Comparison of ENCODE assay signal across 1 cellular context in the genomic region with DNA sequence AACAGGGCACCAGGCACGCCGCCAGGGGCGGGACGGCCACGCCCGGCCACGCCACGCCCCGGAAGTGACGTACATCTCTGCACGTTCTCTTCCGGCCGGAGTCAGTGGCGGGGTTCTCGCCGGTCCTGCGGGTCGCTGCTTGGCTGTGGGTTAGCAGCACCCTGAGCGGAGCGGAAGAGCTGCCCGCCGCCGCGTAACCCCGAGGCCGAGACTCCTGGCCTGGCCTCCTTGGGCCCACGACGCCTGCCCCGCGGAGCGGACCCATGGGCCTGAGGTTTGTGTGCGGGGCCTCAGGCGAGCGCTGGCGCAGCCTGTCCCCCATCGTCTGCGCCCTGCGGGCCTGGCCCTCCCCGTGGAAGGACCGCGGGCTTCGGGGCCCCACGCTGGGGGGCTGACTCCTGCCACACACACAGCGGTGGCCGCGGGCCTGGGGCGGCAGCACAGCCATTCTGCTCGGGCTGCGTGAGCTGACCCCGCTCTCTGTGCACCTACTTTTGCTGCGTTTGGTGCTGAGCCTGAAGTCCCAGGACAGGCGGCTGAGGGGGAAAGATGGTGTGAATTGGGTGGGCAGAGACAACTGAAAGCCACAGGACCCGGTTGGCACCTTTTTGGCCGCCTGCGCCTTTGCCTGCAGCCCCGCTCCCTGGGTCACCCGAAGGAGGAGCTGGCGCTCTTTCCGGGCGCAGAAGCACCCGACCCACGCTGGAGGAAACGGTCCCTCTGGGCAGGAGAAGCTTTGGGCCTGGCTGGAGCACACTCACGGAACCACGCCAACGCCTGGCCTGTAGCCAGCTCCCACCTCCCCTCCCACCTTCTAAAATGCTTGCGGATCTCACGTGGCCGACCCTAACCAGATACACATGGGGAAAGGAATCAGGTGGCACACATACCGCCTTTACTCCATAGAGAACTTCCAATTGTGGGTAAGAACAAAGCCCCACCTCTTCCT.
TF ChIP-seq lines count a peak whose summit lies in the region.

No MANE protein-coding gene starts in this region.

TF ChIP-seq in HepG2, 621 proteins besides CTCF, POLR2A, EP300 and RAD21 (continued from another document and continues in another):
- TF ChIP-seq AGO2 (optimal IDR thresholded peaks at IDR 0.05; ENCODE audit: low read depth, low read length) (peak; percentile 93), PAF1 (CRISPR knock-in tag; IDR thresholded peaks at IDR 0.05) (no peak), ZIK1 (CRISPR knock-in tag; IDR thresholded peaks at IDR 0.05; ENCODE audit: borderline replicate concordance, low read depth) (0 out of 2 replicates have a peak, but pooled peaks have one; percentile 32), REL (CRISPR knock-in tag; conservative IDR thresholded peaks at IDR 0.05) (no peak), MIER3 (CRISPR knock-in tag; IDR thresholded peaks at IDR 0.05; ENCODE audit: borderline replicate concordance) (no peak), PAWR (CRISPR knock-in tag; IDR thresholded peaks at IDR 0.05; ENCODE audit: borderline replicate concordance) (no peak), ZNF710 (CRISPR knock-in tag; IDR thresholded peaks at IDR 0.05; ENCODE audit: borderline replicate concordance) (no peak), ZNF333 (CRISPR knock-in tag; IDR thresholded peaks at IDR 0.05; ENCODE audit: borderline replicate concordance) (no peak; the same call in 1 of the 2 replicates), IKZF1 (IDR thresholded peaks at IDR 0.05) (no peak), SNRNP70 (IDR thresholded peaks at IDR 0.05; ENCODE audit: low read depth, low read length) (no peak), GMEB2 (CRISPR knock-in tag; IDR thresholded peaks at IDR 0.05; ENCODE audit: low read depth) (0 out of 2 replicates have a peak, but pooled peaks have one; percentile 28), CEBPG (CRISPR knock-in tag; IDR thresholded peaks at IDR 0.05) (no peak), ZNF484 (CRISPR knock-in tag; IDR thresholded peaks at IDR 0.05; ENCODE audit: borderline replicate concordance, low read depth) (no peak), ZMAT3 (CRISPR knock-in tag; conservative IDR thresholded peaks at IDR 0.05) (peak; percentile 69; the same call in 1 of the 2 replicates), ISX (CRISPR knock-in tag; conservative IDR thresholded peaks at IDR 0.05) (0 out of 2 replicates have a peak, but pooled peaks have one; percentile 55), FOXP4 (CRISPR knock-in tag; IDR thresholded peaks at IDR 0.05) (no peak), NR3C1 (CRISPR knock-in tag; IDR thresholded peaks at IDR 0.05) (no peak), ZNF775 (CRISPR knock-in tag; IDR thresholded peaks at IDR 0.05; ENCODE audit: borderline replicate concordance) (no peak), NPAS2 (CRISPR knock-in tag; IDR thresholded peaks at IDR 0.05; ENCODE audit: borderline replicate concordance) (no peak), FIP1L1 (IDR thresholded peaks at IDR 0.05; ENCODE audit: borderline replicate concordance, insufficient read depth, low read depth, low read length) (no peak), ZNF281 (CRISPR knock-in tag; IDR thresholded peaks at IDR 0.05; ENCODE audit: borderline replicate concordance) (no peak), ZNF337 (CRISPR knock-in tag; IDR thresholded peaks at IDR 0.05; ENCODE audit: borderline replicate concordance, low read depth) (no peak), JUNB (CRISPR knock-in tag; IDR thresholded peaks at IDR 0.05; ENCODE audit: borderline replicate concordance) (no peak), TEAD2 (CRISPR knock-in tag; IDR thresholded peaks at IDR 0.05) (no peak), ZNF383 (CRISPR knock-in tag; IDR thresholded peaks at IDR 0.05; ENCODE audit: borderline replicate concordance) (no peak), PCBP2 (optimal IDR thresholded peaks at IDR 0.05; ENCODE audit: low read depth, low read length, poor library complexity, severe bottlenecking) (no peak), BCL6 (CRISPR knock-in tag; IDR thresholded peaks at IDR 0.05) (no peak), THYN1 (CRISPR knock-in tag; IDR thresholded peaks at IDR 0.05; ENCODE audit: borderline replicate concordance, low read depth) (no peak), AKNA (CRISPR knock-in tag; IDR thresholded peaks at IDR 0.05; ENCODE audit: borderline replicate concordance) (no peak), BRD4 (CRISPR knock-in tag; IDR thresholded peaks at IDR 0.05) (no peak; the same call in 1 of the 2 replicates)
- TF ChIP-seq, protein P1, sequence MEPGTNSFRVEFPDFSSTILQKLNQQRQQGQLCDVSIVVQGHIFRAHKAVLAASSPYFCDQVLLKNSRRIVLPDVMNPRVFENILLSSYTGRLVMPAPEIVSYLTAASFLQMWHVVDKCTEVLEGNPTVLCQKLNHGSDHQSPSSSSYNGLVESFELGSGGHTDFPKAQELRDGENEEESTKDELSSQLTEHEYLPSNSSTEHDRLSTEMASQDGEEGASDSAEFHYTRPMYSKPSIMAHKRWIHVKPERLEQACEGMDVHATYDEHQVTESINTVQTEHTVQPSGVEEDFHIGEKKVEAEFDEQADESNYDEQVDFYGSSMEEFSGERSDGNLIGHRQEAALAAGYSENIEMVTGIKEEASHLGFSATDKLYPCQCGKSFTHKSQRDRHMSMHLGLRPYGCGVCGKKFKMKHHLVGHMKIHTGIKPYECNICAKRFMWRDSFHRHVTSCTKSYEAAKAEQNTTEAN (CRISPR knock-in tag; conservative IDR thresholded peaks at IDR 0.05), result no peak
- TF ChIP-seq, protein P2, sequence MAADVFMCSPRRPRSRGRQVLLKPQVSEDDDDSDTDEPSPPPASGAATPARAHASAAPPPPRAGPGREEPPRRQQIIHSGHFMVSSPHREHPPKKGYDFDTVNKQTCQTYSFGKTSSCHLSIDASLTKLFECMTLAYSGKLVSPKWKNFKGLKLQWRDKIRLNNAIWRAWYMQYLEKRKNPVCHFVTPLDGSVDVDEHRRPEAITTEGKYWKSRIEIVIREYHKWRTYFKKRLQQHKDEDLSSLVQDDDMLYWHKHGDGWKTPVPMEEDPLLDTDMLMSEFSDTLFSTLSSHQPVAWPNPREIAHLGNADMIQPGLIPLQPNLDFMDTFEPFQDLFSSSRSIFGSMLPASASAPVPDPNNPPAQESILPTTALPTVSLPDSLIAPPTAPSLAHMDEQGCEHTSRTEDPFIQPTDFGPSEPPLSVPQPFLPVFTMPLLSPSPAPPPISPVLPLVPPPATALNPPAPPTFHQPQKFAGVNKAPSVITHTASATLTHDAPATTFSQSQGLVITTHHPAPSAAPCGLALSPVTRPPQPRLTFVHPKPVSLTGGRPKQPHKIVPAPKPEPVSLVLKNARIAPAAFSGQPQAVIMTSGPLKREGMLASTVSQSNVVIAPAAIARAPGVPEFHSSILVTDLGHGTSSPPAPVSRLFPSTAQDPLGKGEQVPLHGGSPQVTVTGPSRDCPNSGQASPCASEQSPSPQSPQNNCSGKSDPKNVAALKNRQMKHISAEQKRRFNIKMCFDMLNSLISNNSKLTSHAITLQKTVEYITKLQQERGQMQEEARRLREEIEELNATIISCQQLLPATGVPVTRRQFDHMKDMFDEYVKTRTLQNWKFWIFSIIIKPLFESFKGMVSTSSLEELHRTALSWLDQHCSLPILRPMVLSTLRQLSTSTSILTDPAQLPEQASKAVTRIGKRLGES (CRISPR knock-in tag; IDR thresholded peaks at IDR 0.05; ENCODE audit: borderline replicate concordance), result no peak
- TF ChIP-seq, protein P3, sequence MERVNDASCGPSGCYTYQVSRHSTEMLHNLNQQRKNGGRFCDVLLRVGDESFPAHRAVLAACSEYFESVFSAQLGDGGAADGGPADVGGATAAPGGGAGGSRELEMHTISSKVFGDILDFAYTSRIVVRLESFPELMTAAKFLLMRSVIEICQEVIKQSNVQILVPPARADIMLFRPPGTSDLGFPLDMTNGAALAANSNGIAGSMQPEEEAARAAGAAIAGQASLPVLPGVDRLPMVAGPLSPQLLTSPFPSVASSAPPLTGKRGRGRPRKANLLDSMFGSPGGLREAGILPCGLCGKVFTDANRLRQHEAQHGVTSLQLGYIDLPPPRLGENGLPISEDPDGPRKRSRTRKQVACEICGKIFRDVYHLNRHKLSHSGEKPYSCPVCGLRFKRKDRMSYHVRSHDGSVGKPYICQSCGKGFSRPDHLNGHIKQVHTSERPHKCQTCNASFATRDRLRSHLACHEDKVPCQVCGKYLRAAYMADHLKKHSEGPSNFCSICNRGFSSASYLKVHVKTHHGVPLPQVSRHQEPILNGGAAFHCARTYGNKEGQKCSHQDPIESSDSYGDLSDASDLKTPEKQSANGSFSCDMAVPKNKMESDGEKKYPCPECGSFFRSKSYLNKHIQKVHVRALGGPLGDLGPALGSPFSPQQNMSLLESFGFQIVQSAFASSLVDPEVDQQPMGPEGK (CRISPR knock-in tag; IDR thresholded peaks at IDR 0.05), result peak; percentile 12; the same call in 1 of the 2 replicates
